In the genomic region with DNA sequence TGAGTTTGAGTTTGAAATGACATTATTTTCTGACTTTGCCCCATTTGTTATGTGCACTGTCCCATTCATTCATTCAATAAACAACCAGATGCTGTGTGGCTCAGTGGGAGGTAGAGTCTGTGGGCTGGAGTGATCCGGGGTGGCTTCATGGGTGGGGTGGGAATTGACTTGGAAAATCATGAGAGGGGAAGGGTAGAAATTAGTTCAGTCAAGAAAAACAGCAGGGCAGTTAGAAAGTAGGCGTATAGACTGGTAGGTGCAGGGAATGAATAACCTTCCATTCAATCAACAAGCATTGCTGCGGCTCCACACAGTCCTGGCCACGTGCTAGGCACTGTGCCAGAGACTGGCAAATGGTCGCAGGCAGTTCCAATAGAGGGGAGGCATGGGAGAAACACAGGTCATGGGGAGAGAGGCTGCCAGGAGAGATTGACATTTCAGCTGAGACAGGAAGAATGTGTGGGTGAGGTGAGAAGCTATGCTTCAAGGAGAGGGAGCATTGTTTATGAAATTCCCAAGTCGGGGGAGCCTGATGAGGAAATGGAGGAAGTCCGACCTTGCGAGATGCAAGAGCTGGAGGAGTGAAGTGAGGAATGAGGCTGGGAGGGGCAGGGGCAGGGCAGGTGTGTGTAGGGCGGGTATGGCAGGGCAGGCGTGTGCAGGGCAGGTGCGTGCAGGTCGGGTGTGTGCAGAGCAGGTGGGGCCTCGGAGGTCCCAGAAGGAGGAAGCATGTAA, we compare ENCODE assay signal across 10 cellular contexts. TPM values are rescaled to one million over a fixed set of nuclear protein-coding genes. Genes with fewer than 3 reads are reported as not detected.
DNase-seq lines count a peak whose midpoint lies in the region; ATAC-seq and TF ChIP-seq lines count a peak whose summit lies in the region.
"Had no signal": no experiment of that assay in that cellular context is flagged by ENCODE, and none has a peak within 500 bp of the region (broad histone marks: within the 10 kb centered on the region; RNA-seq: fewer than 3 reads in every experiment).

No MANE protein-coding gene starts in this region.

- H3K4me1 Mint-ChIP-seq in Calu3 (ENCODE audit: low read depth, unreplicated experiment) (peaks cover 29% of the 10 kb centered on the region), endothelial cell (ENCODE audit: unreplicated experiment) (peaks cover 19% of the 10 kb centered on the region)

- CTCF ChIA-PET in Calu3 (lab: Charles Lee), result interaction anchor here (0.8 to 1.3 kb wide), 5 partner anchors 9 to 56 kb away, joined by 3 to 7 read pairs (median 3); a partner anchor contains a TSS

- H3K9me3 ChIP-seq in esophagus (ENCODE audit: control insufficient read depth in 2 of 2, insufficient read depth in 1 of 2, low read depth in 1 of 2, low read length in 1 of 2), result no peaks in the 10 kb centered on the region
- H3K9me3 ChIP-seq in mucosa of descending colon, result no peaks in the 10 kb centered on the region

- H3K9me3 Mint-ChIP-seq in Calu3 (ENCODE audit: low read depth, unreplicated experiment), result no peaks in the 10 kb centered on the region
- no peaks in the 10 kb centered on the region for H3K9me3 Mint-ChIP-seq in endothelial cell (ENCODE audit: unreplicated experiment)

- peak; percentile 89 for ATAC-seq in mucosa of descending colon
- ATAC-seq in HG03354 (IDR thresholded peaks at IDR 0.05; ENCODE audit: poor library complexity, severe bottlenecking, unreplicated experiment), result no peak

- H3K4me3 Mint-ChIP-seq in Calu3 (ENCODE audit: low read depth, unreplicated experiment) (peak overlapping the region; percentile 28), endothelial cell (ENCODE audit: unreplicated experiment) (no peak overlapping the region)

- DNase-seq in Calu3 (peak; percentile 77), NCI-H226 (peak; percentile 87), mucosa of descending colon (peak; percentile 89 to 95 (median 90)), endothelial cell (ENCODE audit: low spot score) (no peak)
- DNase-seq in activated CD4-positive, CD25-positive, alpha-beta regulatory T cell (lab: John Stamatoyannopoulos, UW), result no peak
- no peak for DNase-seq in stimulated activated CD4-positive, alpha-beta T cell treated with anti-CD3 and anti-CD28 coated beads, Interleukin-1b, Interleukin-23, amount 100 ng/mL, for 48 hours
- DNase-seq: activated naive CD4-positive, alpha-beta T cell treated with anti-CD3 and anti-CD28 coated beads, Interleukin-2, amount 50 U/mL, for 16 hours; stimulated activated naive CD4-positive, alpha-beta T cell treated with Interleukin-2 at 50 U/mL for 16 hours had no signal

- H3K4me1 ChIP-seq in esophagus (ENCODE audit: control insufficient read depth in 2 of 2, insufficient read depth in 2 of 2, low read length in 1 of 2) (peaks cover 0 to 14% of the 10 kb centered on the region in 2 donors), mucosa of descending colon (ENCODE audit: low read depth) (peaks cover 26% of the 10 kb centered on the region)

- no TSS peak for BruUV-seq in Calu3 (replicated peaks; lab: Mats Ljungman, UMichigan)

- TF ChIP-seq CTCF in Calu3 (IDR thresholded peaks at IDR 0.05; ENCODE audit: unreplicated experiment) (no peak), mucosa of descending colon (IDR thresholded peaks at IDR 0.05) (no peak), endothelial cell (IDR thresholded peaks at IDR 0.05; ENCODE audit: unreplicated experiment) (no peak)

- intact Hi-C loops in Calu3 (cut with micrococcal nuclease; ENCODE audit: unreplicated experiment) (no loop called here), mucosa of descending colon (cut with DNase I, micrococcal nuclease) (loop anchor here in 1 of 2 donors (10.0 kb wide), 1 partner anchor 49 kb away; no protein-coding TSS in a partner anchor)

- peaks cover 4% of the 10 kb centered on the region for H3K36me3 Mint-ChIP-seq in Calu3 (ENCODE audit: insufficient read depth, unreplicated experiment)
- peaks cover 6% of the 10 kb centered on the region for H3K36me3 Mint-ChIP-seq in endothelial cell (ENCODE audit: low read depth, unreplicated experiment)

- H3K36me3 ChIP-seq in esophagus (ENCODE audit: control insufficient read depth in 2 of 2, insufficient read depth in 2 of 2, low read length in 1 of 2), result no peaks in the 10 kb centered on the region
- H3K36me3 ChIP-seq in mucosa of descending colon (ENCODE audit: low read depth), result no peaks in the 10 kb centered on the region

- no peaks in the 10 kb centered on the region for H3K27me3 ChIP-seq in esophagus (ENCODE audit: control insufficient read depth in 1 of 2, insufficient read depth in 2 of 2, low read length in 2 of 2)

- peak overlapping the region; percentile 51 for H3K27ac Mint-ChIP-seq in Calu3 (ENCODE audit: unreplicated experiment)
- H3K27ac Mint-ChIP-seq in endothelial cell (ENCODE audit: unreplicated experiment), result no peak overlapping the region

- WGBS in esophagus, 2 donors, result 39 to 43% methylated on average over 13 of the region's 13 CpGs

- H3K4me3 ChIP-seq in esophagus (ENCODE audit: low read depth in 1 of 2, low read length in 2 of 2), result no peak overlapping the region
- H3K4me3 ChIP-seq in mucosa of descending colon, result no peak overlapping the region

- peak overlapping the region; percentile 67 to 76 for H3K27ac ChIP-seq in esophagus (ENCODE audit: low read depth in 2 of 2, low read length in 1 of 2)

- H3K27me3 Mint-ChIP-seq in Calu3 (ENCODE audit: unreplicated experiment) (peaks cover 10% of the 10 kb centered on the region), endothelial cell (ENCODE audit: unreplicated experiment) (peaks cover 2% of the 10 kb centered on the region)

RNA-seq across cellular contexts. Expression of a gene that starts 54.5 kb away (rescaled TPM):
- total RNA-seq in Calu3 (2022), result 8.8 and 9.3 TPM in 2 replicates
- polyA plus RNA-seq in esophagus, result 1 to 10 TPM; 2.0 to 3.8 TPM
- total RNA-seq in mucosa of descending colon, result 10 to 100 TPM; 42.2 to 46.4 (median 44.4) TPM
- total RNA-seq in endothelial cell (ENCODE audit: unreplicated experiment), result 3.7 TPM

Comparison
In these comparisons a context has a peak if more than half of its experiments do, and no peak if none do; other contexts are left out.
1. DNase-seq: peak in Calu3 (single experiment), NCI-H226 (single experiment) and mucosa of descending colon (3 of 3); none in endothelial cell (single experiment), activated CD4-positive, CD25-positive, alpha-beta regulatory T cell (0 of 4) and stimulated activated CD4-positive, alpha-beta T cell treated with anti-CD3 and anti-CD28 coated beads, Interleukin-1b, Interleukin-23, amount 100 ng/mL, for 48 hours (single experiment).